ENCODE assay signal across 1 cellular context in genomic region chr5:125660231-125660895, GRCh38.
TF ChIP-seq lines count a peak whose summit lies in the region.

No MANE protein-coding gene starts in this region.

TF ChIP-seq in GM23338, 12 proteins besides CTCF, POLR2A, EP300 and RAD21 (continued from another document):
- TF ChIP-seq ZNF462 (CRISPR knock-in tag; IDR thresholded peaks at IDR 0.05) = no peak
- no peak for TF ChIP-seq EZH2phosphoT487 (IDR thresholded peaks at IDR 0.05; ENCODE audit: unreplicated experiment)
- no peak for TF ChIP-seq ETS1 (IDR thresholded peaks at IDR 0.05)
